In genomic region chr19:35648017-35648961, GRCh38 we compare ENCODE assay signal across 8 cellular contexts. TPM values are rescaled to one million over a fixed set of nuclear protein-coding genes. Genes with fewer than 3 reads are reported as not detected.
DNase-seq lines count a peak whose midpoint lies in the region; ATAC-seq lines count a peak whose summit lies in the region.

Gene COX6B1, plus strand, starts transcription at chr19:35648323. Its CDS starts 2,921 bp downstream, at chr19:35651244.

- peaks cover 3 to 23% of the 10 kb centered on the region in 2 donors for H3K36me3 Mint-ChIP-seq in CD4-positive, alpha-beta memory T cell

- H3K9me3 ChIP-seq in CD4-positive, alpha-beta memory T cell (ENCODE audit: control insufficient read depth in 1 of 2, low read length in 2 of 2): no peaks in the 10 kb centered on the region

- H3K27ac Mint-ChIP-seq in CD4-positive, alpha-beta memory T cell: peak within 1 kb of the TSS; percentile 95 to 99 (median 97)

- no peaks in the 10 kb centered on the region for H3K36me3 ChIP-seq in CD4-positive, alpha-beta memory T cell (ENCODE audit: insufficient read depth, low read length)

- intact Hi-C loops in CD4-positive, alpha-beta memory T cell (cut with micrococcal nuclease): loop anchor here (1.0 to 5.0 kb wide), 4 partner anchors 20 to 101 kb away; partner anchors contain the start of genes HAUS5 and TMEM147

- no peaks in the 10 kb centered on the region for H3K9me3 Mint-ChIP-seq in CD4-positive, alpha-beta memory T cell

- H3K27ac ChIP-seq in CD4-positive, alpha-beta memory T cell (ENCODE audit: low read depth, low read length): peak within 1 kb of the TSS; percentile 86

- DNase-seq in CD4-positive, alpha-beta memory T cell: peak; percentile 90 to 98 (median 93)
- DNase-seq in HS-5 (ENCODE audit: low read depth): peak; percentile 91
- peak; percentile 89 for DNase-seq in NK-92 treated with Interleukin-12 subunit alpha and Interleukin-12 subunit beta, amount 100 ng/mL, for 24 hours (lab: John Stamatoyannopoulos, UW)
- peak; percentile 90 for DNase-seq in activated CD8-positive, alpha-beta memory T cell treated with anti-CD3 and anti-CD28 coated beads for 24 hours
- DNase-seq in effector CD8-positive, alpha-beta T cell (lab: John Stamatoyannopoulos, UW): peak; percentile 90
- peak; percentile 93 to 97 for DNase-seq in lung microvascular endothelial cell (ENCODE audit: low read depth in 2 of 2)
- DNase-seq in stimulated activated CD4-positive, alpha-beta T cell treated with anti-CD3 and anti-CD28 coated beads, TNF-alpha, amount 100 ng/mL, for 48 hours (ENCODE audit: low read depth in 3 of 3): peak; percentile 84 to 92 (median 89)

- peak within 1 kb of the TSS; percentile 72 to 93 for H3K4me3 ChIP-seq in CD4-positive, alpha-beta memory T cell (ENCODE audit: low read length in 2 of 2)

- peaks cover 28 to 52% (median 41%) of the 10 kb centered on the region in 4 donors for H3K4me1 Mint-ChIP-seq in CD4-positive, alpha-beta memory T cell

- POLR2A ChIA-PET in CD4-positive, alpha-beta memory T cell (lab: Charles Lee; ENCODE audit: partially characterized antibody): interaction anchor here (0.6 to 1.6 kb wide), 22 partner anchors 10 to 466 kb away, joined by 3 to 13 read pairs (median 4); partner anchors contain the start of genes FFAR3, HAUS5, IGFLR1 and LIN37

- H3K27me3 Mint-ChIP-seq in CD4-positive, alpha-beta memory T cell: no peaks in the 10 kb centered on the region

- ATAC-seq in GM19463 (IDR thresholded peaks at IDR 0.05; ENCODE audit: unreplicated experiment): peak; percentile 64

- peaks cover 41% of the 10 kb centered on the region for H3K4me1 ChIP-seq in CD4-positive, alpha-beta memory T cell (ENCODE audit: insufficient read depth, low read length)

- CTCF ChIA-PET in CD4-positive, alpha-beta memory T cell (lab: Charles Lee; ENCODE audit: partially characterized antibody): interaction anchor here (0.6 to 1.6 kb wide), 13 partner anchors 8 to 310 kb away, joined by 3 to 9 read pairs (median 4); partner anchors contain the start of genes HAUS5 and LIN37

- peak within 1 kb of the TSS; percentile 93 to 99 (median 98) for H3K4me3 Mint-ChIP-seq in CD4-positive, alpha-beta memory T cell

- no peaks in the 10 kb centered on the region for H3K27me3 ChIP-seq in CD4-positive, alpha-beta memory T cell (ENCODE audit: insufficient read depth, low read length)

RNA-seq across cellular contexts. Expression of gene COX6B1, which starts in this region (rescaled TPM):
- 100 to 1,000 TPM; 212 to 250 TPM for total RNA-seq in CD4-positive, alpha-beta memory T cell
- polyA plus RNA-seq in CD4-positive, alpha-beta memory T cell: 100 to 1,000 TPM; 747 to 810 TPM
- 287 and 398 TPM in 2 replicates for total RNA-seq in lung microvascular endothelial cell

Comparison
In these comparisons a context has a peak if more than half of its experiments do, and no peak if none do; other contexts are left out.
1. Peak in every context shown above with its lines: DNase-seq, ATAC-seq, H3K4me3 ChIP-seq and H3K27ac ChIP-seq.